Comparison of ENCODE assay signal across 8 cellular contexts in genomic region chr10:63707254-63707910, GRCh38.
DNase-seq lines count a peak whose midpoint lies in the region; ATAC-seq lines count a peak whose summit lies in the region.

No MANE protein-coding gene starts in this region.

- H3K36me3 Mint-ChIP-seq in activated CD4-positive, alpha-beta memory T cell treated with anti-CD3 and anti-CD28 coated beads, Interleukin-2, amount 10 ng/mL, durations not matched to agents 7 days and 5 days (ENCODE audit: low read depth) = peaks cover 3% of the 10 kb centered on the region
- no peaks in the 10 kb centered on the region for H3K36me3 Mint-ChIP-seq in stimulated activated memory B cell treated with anti-CD40 and anti-IgM and Interleukin-4, amounts not matched to agents 10 μg/mL and 1 μg/mL and 100 μg/mL, for 72 hours

- no peaks in the 10 kb centered on the region for H3K36me3 ChIP-seq in HUES48 (ENCODE audit: control insufficient read depth, insufficient read depth, low read length)
- H3K36me3 ChIP-seq in Karpas-422 (ENCODE audit: insufficient read depth, low read length) = no peaks in the 10 kb centered on the region

- no peak overlapping the region for H3K4me2 ChIP-seq in Karpas-422 (ENCODE audit: low read depth, low read length, poor library complexity, severe bottlenecking)

- peak overlapping the region; percentile 2 for H3K27ac Mint-ChIP-seq in activated CD4-positive, alpha-beta memory T cell treated with anti-CD3 and anti-CD28 coated beads, Interleukin-2, amount 10 ng/mL, durations not matched to agents 7 days and 5 days
- H3K27ac Mint-ChIP-seq in stimulated activated memory B cell treated with anti-CD40 and anti-IgM and Interleukin-4, amounts not matched to agents 10 μg/mL and 1 μg/mL and 100 μg/mL, for 72 hours = peak overlapping the region; percentile 9

- H3K4me3 ChIP-seq in HUES48 (ENCODE audit: low read depth, low read length) (no peak overlapping the region), Karpas-422 (ENCODE audit: low read length) (no peak overlapping the region)

- H4K20me1 ChIP-seq in Karpas-422 (ENCODE audit: insufficient read depth, low read depth, low read length) = no peaks in the 10 kb centered on the region

- peak; percentile 56 for ATAC-seq in GM21526 (IDR thresholded peaks at IDR 0.05; ENCODE audit: low FRiP score, unreplicated experiment)
- peak; percentile 84 for ATAC-seq in stimulated activated memory B cell treated with anti-CD40 and anti-IgM and Interleukin-4, amounts not matched to agents 10 μg/mL and 1 μg/mL and 100 μg/mL, for 72 hours

- H3K79me2 ChIP-seq in Karpas-422 (ENCODE audit: low read length) = no peaks in the 10 kb centered on the region

- H3K27me3 ChIP-seq in HUES48 (ENCODE audit: control insufficient read depth, insufficient read depth, low read length) (no peaks in the 10 kb centered on the region), Karpas-422 (ENCODE audit: low read length) (no peaks in the 10 kb centered on the region)

- CTCF ChIA-PET in activated CD4-positive, alpha-beta memory T cell treated with anti-CD3 and anti-CD28 coated beads, Interleukin-2, amount 10 ng/mL, durations not matched to agents 7 days and 5 days (lab: Charles Lee) = interaction anchor here (1.9 kb wide), 2 partner anchors 13 to 540 kb away, joined by 5 to 10 read pairs; no protein-coding TSS in a partner anchor

- no peak overlapping the region for H2AFZ ChIP-seq in Karpas-422 (ENCODE audit: low read length)

- peaks cover 16% of the 10 kb centered on the region for H3K4me1 Mint-ChIP-seq in activated CD4-positive, alpha-beta memory T cell treated with anti-CD3 and anti-CD28 coated beads, Interleukin-2, amount 10 ng/mL, durations not matched to agents 7 days and 5 days
- peaks cover 40% of the 10 kb centered on the region for H3K4me1 Mint-ChIP-seq in stimulated activated memory B cell treated with anti-CD40 and anti-IgM and Interleukin-4, amounts not matched to agents 10 μg/mL and 1 μg/mL and 100 μg/mL, for 72 hours

- H3K27ac ChIP-seq in HUES48 (ENCODE audit: low read depth, low read length) (peak overlapping the region; percentile 76), Karpas-422 (ENCODE audit: low read length) (no peak overlapping the region)

- H3K9me3 ChIP-seq in HUES48 (ENCODE audit: control insufficient read depth, insufficient read depth, low read length) = no peaks in the 10 kb centered on the region
- H3K9me3 ChIP-seq in Karpas-422 (ENCODE audit: low read length) = no peaks in the 10 kb centered on the region

- no peak overlapping the region for H3K9ac ChIP-seq in HUES48 (ENCODE audit: low read depth, low read length)
- no peak overlapping the region for H3K9ac ChIP-seq in Karpas-422 (ENCODE audit: low read length)

- H3K9me3 Mint-ChIP-seq in activated CD4-positive, alpha-beta memory T cell treated with anti-CD3 and anti-CD28 coated beads, Interleukin-2, amount 10 ng/mL, durations not matched to agents 7 days and 5 days = peaks cover 3% of the 10 kb centered on the region
- H3K9me3 Mint-ChIP-seq in stimulated activated memory B cell treated with anti-CD40 and anti-IgM and Interleukin-4, amounts not matched to agents 10 μg/mL and 1 μg/mL and 100 μg/mL, for 72 hours = no peaks in the 10 kb centered on the region

- no peak overlapping the region for H3K4me3 Mint-ChIP-seq in activated CD4-positive, alpha-beta memory T cell treated with anti-CD3 and anti-CD28 coated beads, Interleukin-2, amount 10 ng/mL, durations not matched to agents 7 days and 5 days
- no peak overlapping the region for H3K4me3 Mint-ChIP-seq in stimulated activated memory B cell treated with anti-CD40 and anti-IgM and Interleukin-4, amounts not matched to agents 10 μg/mL and 1 μg/mL and 100 μg/mL, for 72 hours

- POLR2A ChIA-PET in activated CD4-positive, alpha-beta memory T cell treated with anti-CD3 and anti-CD28 coated beads, Interleukin-2, amount 10 ng/mL, durations not matched to agents 7 days and 5 days (lab: Charles Lee) = interaction anchor here (0.8 to 1.4 kb wide), 5 partner anchors 13 to 574 kb away, joined by 3 to 6 read pairs (median 3); partner anchors contain the start of gene NRBF2

- DNase-seq in GM04503 (ENCODE audit: low read depth) = peak; percentile 96
- DNase-seq in activated CD4-positive, alpha-beta memory T cell treated with anti-CD3 and anti-CD28 coated beads, Interleukin-2, amount 10 ng/mL, durations not matched to agents 7 days and 5 days = peak; percentile 18
- peak; percentile 98 for DNase-seq in glomerular endothelial cell (ENCODE audit: extremely low read depth, low read depth, low spot score)
- no peak for DNase-seq in ecto neural progenitor cell (ENCODE audit: low spot score)
- no peak for DNase-seq in Karpas-422

- no peaks in the 10 kb centered on the region for H3K9me2 ChIP-seq in Karpas-422 (replicated peaks; ENCODE audit: insufficient read depth, low read length)

- H3K4me1 ChIP-seq in HUES48 (ENCODE audit: control insufficient read depth, insufficient read depth, low read length) (peaks cover 24% of the 10 kb centered on the region), Karpas-422 (ENCODE audit: low read length) (peaks cover 24% of the 10 kb centered on the region)

- no peaks in the 10 kb centered on the region for H3K27me3 Mint-ChIP-seq in activated CD4-positive, alpha-beta memory T cell treated with anti-CD3 and anti-CD28 coated beads, Interleukin-2, amount 10 ng/mL, durations not matched to agents 7 days and 5 days
- H3K27me3 Mint-ChIP-seq in stimulated activated memory B cell treated with anti-CD40 and anti-IgM and Interleukin-4, amounts not matched to agents 10 μg/mL and 1 μg/mL and 100 μg/mL, for 72 hours = no peaks in the 10 kb centered on the region

Comparison
In these comparisons a context has a peak if more than half of its experiments do, and no peak if none do; other contexts are left out.
1. DNase-seq: peak in GM04503 (single experiment), activated CD4-positive, alpha-beta memory T cell treated with anti-CD3 and anti-CD28 coated beads, Interleukin-2, amount 10 ng/mL, durations not matched to agents 7 days and 5 days (single experiment) and glomerular endothelial cell (single experiment); none in ecto neural progenitor cell (single experiment) and Karpas-422 (single experiment).